Comparison of ENCODE assay signal across 21 cellular contexts in genomic region chr17:69433093-69433492, GRCh38.
"Had no signal": no experiment of that assay in that cellular context is flagged by ENCODE, and none has a peak within 500 bp of the region (broad histone marks: within the 10 kb centered on the region; RNA-seq: fewer than 3 reads in every experiment).

No MANE protein-coding gene starts in this region.

- H3K4me1 ChIP-seq: right lobe of liver, upper lobe of right lung had no signal

- ATAC-seq: esophagus mucosa; lower lobe of right lung; right lobe of liver; stimulated activated memory B cell treated with anti-CD40 and anti-IgM and Interleukin-4, amounts not matched to agents 10 μg/mL and 1 μg/mL and 100 μg/mL, for 72 hours; upper lobe of right lung had no signal

- H3K27ac ChIP-seq: lower lobe of right lung, pancreas, right lobe of liver, spleen, upper lobe of right lung, vagina had no signal

- H3K36me3 ChIP-seq: left ventricle myocardium inferior, lower lobe of right lung, pancreas, right lobe of liver, spleen, tibial artery, upper lobe of right lung, vagina had no signal

- DNase-seq: effector memory CD4-positive, alpha-beta T cell; immature natural killer cell; left ventricle myocardium inferior; lower lobe of right lung; midbrain; naive B cell; occipital lobe; pancreas; retina; right lobe of liver; spleen; stimulated activated CD4-positive, alpha-beta T cell treated with anti-CD3 and anti-CD28 coated beads, Interleukin-15, amount 100 ng/mL, for 24 hours; stimulated activated CD4-positive, alpha-beta T cell treated with anti-CD3 and anti-CD28 coated beads, Interleukin-1b, Interleukin-23, amount 100 ng/mL, for 48 hours; stimulated activated CD4-positive, alpha-beta T cell treated with anti-CD3 and anti-CD28 coated beads, Interleukin-4, amount 100 ng/mL, for 24 hours; tibial artery; upper lobe of right lung had no signal

- H3K27me3 ChIP-seq: pancreas, right lobe of liver, spleen, tibial artery, upper lobe of right lung, vagina had no signal

- FAIRE-seq: endometrium, keratinocyte, pancreas had no signal

- H3K4me3 ChIP-seq: left ventricle myocardium inferior, lower lobe of right lung, pancreas, right lobe of liver, spleen, tibial artery, upper lobe of right lung, vagina had no signal

- H3K9me3 ChIP-seq: left ventricle myocardium inferior, lower lobe of right lung, pancreas, right lobe of liver, spleen, tibial artery, upper lobe of right lung, vagina had no signal
